Comparison of ENCODE assay signal across 24 cellular contexts in genomic region chr4:78647272-78647671, GRCh38.
DNase-seq lines count a peak whose midpoint lies in the region; ATAC-seq and TF ChIP-seq lines count a peak whose summit lies in the region.
"Had no signal": no experiment of that assay in that cellular context is flagged by ENCODE, and none has a peak within 500 bp of the region (broad histone marks: within the 10 kb centered on the region; RNA-seq: fewer than 3 reads in every experiment).

No MANE protein-coding gene starts in this region.

- H3K4me1 Mint-ChIP-seq in progenitor cell of endocrine pancreas (ENCODE audit: low read depth), result peaks cover 2% of the 10 kb centered on the region
- peaks cover 28% of the 10 kb centered on the region for H3K4me1 Mint-ChIP-seq in Caco-2 (ENCODE audit: low read depth, unreplicated experiment)

- H3K4me3 ChIP-seq in epithelial cell of esophagus (ENCODE audit: low read length), result no peak overlapping the region
- no peak overlapping the region for H3K4me3 ChIP-seq in suprapubic skin
- no peak overlapping the region for H3K4me3 ChIP-seq in Caco-2 (ENCODE audit: low read depth, low read length)
- H3K4me3 ChIP-seq: GM12878 had no signal

- peak; percentile 62 for ATAC-seq in left colon
- ATAC-seq: CD8-positive, alpha-beta T cell; GM12878; Panc1 had no signal

- H3K4me3 Mint-ChIP-seq in progenitor cell of endocrine pancreas (ENCODE audit: low read depth) (no peak overlapping the region), Caco-2 (ENCODE audit: unreplicated experiment) (no peak overlapping the region)
- H3K4me3 Mint-ChIP-seq: CD8-positive, alpha-beta T cell; IgD-negative memory B cell had no signal

- H3K4me1 ChIP-seq in suprapubic skin, result peaks cover 73% of the 10 kb centered on the region
- H3K4me1 ChIP-seq in Caco-2, result peaks cover 7% of the 10 kb centered on the region

- DNase-seq in RWPE1 (ENCODE audit: low spot score), result no peak
- peak; percentile 54 for DNase-seq in epithelial cell of esophagus (ENCODE audit: low read depth)
- no peak for DNase-seq in left colon
- no peak for DNase-seq in suprapubic skin (ENCODE audit: low spot score in 2 of 2)
- DNase-seq in progenitor cell of endocrine pancreas (ENCODE audit: low spot score, unreplicated experiment), result no peak
- no peak for DNase-seq in NCI-H524 (lab: John Stamatoyannopoulos, UW)
- DNase-seq in head of caudate nucleus, result no peak
- no peak for DNase-seq in Caco-2
- DNase-seq: CD8-positive, alpha-beta T cell; DMS 273 treated with DMSO at 0.1 percent for 48 hours; DMS79; EL; GDM1; HCEC 1CT; MM.1S; NCI-H2029; NCI-H446 treated with DMSO at 0.1 percent for 48 hours; NCI-H526 treated with DMSO at 0.1 percent for 48 hours; SIG-M5; SK-N-SH had no signal

- TF ChIP-seq EP300 in suprapubic skin (IDR thresholded peaks at IDR 0.05), result no peak

- CTCF ChIA-PET in RWPE1 (lab: Yijun Ruan, JAX), result no interaction called here
- CTCF ChIA-PET in Caco-2 (lab: Charles Lee), result no interaction called here

- H3K9me3 Mint-ChIP-seq in progenitor cell of endocrine pancreas (ENCODE audit: low read depth) (no peaks in the 10 kb centered on the region), Caco-2 (ENCODE audit: unreplicated experiment) (no peaks in the 10 kb centered on the region)
- H3K9me3 Mint-ChIP-seq: CD8-positive, alpha-beta T cell had no signal

- no peak overlapping the region for H3K27ac Mint-ChIP-seq in progenitor cell of endocrine pancreas
- H3K27ac Mint-ChIP-seq in Caco-2 (ENCODE audit: unreplicated experiment), result no peak overlapping the region
- H3K27ac Mint-ChIP-seq: CD8-positive, alpha-beta T cell; IgD-negative memory B cell had no signal

- H3K36me3 ChIP-seq in suprapubic skin (no peaks in the 10 kb centered on the region), Caco-2 (ENCODE audit: control insufficient read depth, insufficient read depth, low read length) (no peaks in the 10 kb centered on the region)

- H3K27ac ChIP-seq in RWPE1, result peak overlapping the region; percentile 91
- H3K27ac ChIP-seq in suprapubic skin, result peak overlapping the region; percentile 56
- H3K27ac ChIP-seq: KMS-11 had no signal

- POLR2A ChIA-PET in RWPE1 (lab: Yijun Ruan, JAX; ENCODE audit: low non-redundant PET) (no interaction called here), Caco-2 (lab: Charles Lee) (no interaction called here)

- H3K36me3 Mint-ChIP-seq in progenitor cell of endocrine pancreas (ENCODE audit: insufficient read depth), result no peaks in the 10 kb centered on the region
- no peaks in the 10 kb centered on the region for H3K36me3 Mint-ChIP-seq in Caco-2 (ENCODE audit: insufficient read depth, unreplicated experiment)
- H3K36me3 Mint-ChIP-seq: CD8-positive, alpha-beta T cell; IgD-negative memory B cell had no signal

- H3K27me3 Mint-ChIP-seq in progenitor cell of endocrine pancreas, result no peaks in the 10 kb centered on the region
- no peaks in the 10 kb centered on the region for H3K27me3 Mint-ChIP-seq in Caco-2 (ENCODE audit: insufficient read depth, unreplicated experiment)
- H3K27me3 Mint-ChIP-seq: IgD-negative memory B cell had no signal

- no peaks in the 10 kb centered on the region for H3K9me3 ChIP-seq in suprapubic skin
- H3K9me3 ChIP-seq in Caco-2, result no peaks in the 10 kb centered on the region
- H3K9me3 ChIP-seq: SK-N-SH had no signal

- H3K27me3 ChIP-seq in suprapubic skin (no peaks in the 10 kb centered on the region), Caco-2 (replicated peaks; ENCODE audit: control insufficient read depth, insufficient read depth, low read length) (no peaks in the 10 kb centered on the region)

- intact Hi-C loops in left colon (cut with DNase I, micrococcal nuclease) (loop anchor here in 1 of 2 donors (5.0 kb wide), 1 partner anchor 130 kb away; the partner anchor contains the start of gene BMP2K), head of caudate nucleus (cut with DNase I) (no loop called here), Caco-2 (cut with micrococcal nuclease; ENCODE audit: unreplicated experiment) (no loop called here)

- TF ChIP-seq POLR2A in suprapubic skin (IDR thresholded peaks at IDR 0.05), result no peak

- TF ChIP-seq CTCF in RWPE1 (conservative IDR thresholded peaks at IDR 0.05; ENCODE audit: low read depth) (no peak), epithelial cell of esophagus (IDR thresholded peaks at IDR 0.05; ENCODE audit: insufficient read depth, low read depth, low read length, missing control alignments) (no peak), suprapubic skin (IDR thresholded peaks at IDR 0.05) (no peak), progenitor cell of endocrine pancreas (IDR thresholded peaks at IDR 0.05; ENCODE audit: unreplicated experiment) (no peak), Caco-2 (IDR thresholded peaks at IDR 0.05; ENCODE audit: insufficient read depth in 1 of 2, low read depth in 1 of 2, low read length in 1 of 2, severe bottlenecking in 1 of 2, unreplicated experiment in 1 of 2) (no peak)

- no TSS peak for BruUV-seq in Caco-2 (replicated peaks; lab: Mats Ljungman, UMichigan)

- WGBS in suprapubic skin, result 77% methylated on average over 2 of the region's 2 CpGs
